8 cellular contexts compared by ENCODE assay signal in genomic region chr1:16181887-16182719, GRCh38. TPM values are rescaled to one million over a fixed set of nuclear protein-coding genes. Genes with fewer than 3 reads are reported as not detected.
DNase-seq lines count a peak whose midpoint lies in the region; ATAC-seq and TF ChIP-seq lines count a peak whose summit lies in the region.

No MANE protein-coding gene starts in this region.

- H3K4ac ChIP-seq in IMR-90 (ENCODE audit: low read depth, low read length), result peak overlapping the region; percentile 98

- H3K36me3 ChIP-seq in IMR-90 (ENCODE audit: control insufficient read depth, insufficient read depth, low read length) (no peaks in the 10 kb centered on the region), upper lobe of left lung (no peaks in the 10 kb centered on the region)

- H3K79me1 ChIP-seq in IMR-90 (ENCODE audit: low read depth in 1 of 2, low read length in 2 of 2), result peaks cover 5 to 22% of the 10 kb centered on the region in 2 experiments; a peak in 3 of 4 replicates

- intact Hi-C loops in IMR-90 (cut with micrococcal nuclease) (loop anchor here (5.0 kb wide), 1 partner anchor 385 kb away; no protein-coding TSS in a partner anchor), lower leg skin (cut with DNase I; ENCODE audit: low total_unique reads) (no loop called here)

- peak overlapping the region; percentile 96 for H2BK15ac ChIP-seq in IMR-90 (ENCODE audit: low read depth, low read length)

- peak overlapping the region; percentile 95 for H2AK5ac ChIP-seq in IMR-90 (ENCODE audit: low read depth, low read length)

- peak overlapping the region; percentile 85 for H3K23ac ChIP-seq in IMR-90 (ENCODE audit: low read depth, low read length)

- H3K27me3 ChIP-seq in IMR-90 (ENCODE audit: control insufficient read depth, insufficient read depth, low read length) (no peaks in the 10 kb centered on the region), upper lobe of left lung (no peaks in the 10 kb centered on the region)

- dilution Hi-C loops in IMR-90 (cut with HindIII; ENCODE audit: low sequenced_read_pairs, unreplicated experiment), result no loop called here

- H2AK9ac ChIP-seq in IMR-90 (replicated peaks; ENCODE audit: low read depth, low read length, poor library complexity), result peak overlapping the region; percentile 84

- H3K9ac ChIP-seq in IMR-90 (ENCODE audit: low read depth, low read length), result peak overlapping the region; percentile 76

- H3K14ac ChIP-seq in IMR-90 (replicated peaks; ENCODE audit: low read depth, low read length), result peak overlapping the region; percentile 88

- peak overlapping the region; percentile 89 for H2AFZ ChIP-seq in IMR-90 (replicated peaks; ENCODE audit: low read length, poor library complexity)

- no peak for TF ChIP-seq CTCF in IMR-90 (conservative IDR thresholded peaks at IDR 0.05; ENCODE audit: low read depth, low read length)
- no peak for TF ChIP-seq CTCF in lower leg skin (IDR thresholded peaks at IDR 0.05)
- peak in 1 of 6 experiments; percentile 13 for TF ChIP-seq CTCF in upper lobe of left lung (IDR thresholded peaks at IDR 0.05)

- peak overlapping the region; percentile 99 for H4K5ac ChIP-seq in IMR-90 (ENCODE audit: low read depth, low read length)

- TF ChIP-seq POLR2A in IMR-90 (IDR thresholded peaks at IDR 0.05; ENCODE audit: low read depth, low read length) (no peak), lower leg skin (IDR thresholded peaks at IDR 0.05) (no peak), upper lobe of left lung (IDR thresholded peaks at IDR 0.05) (peak in 1 of 4 donors; percentile 52)

- in situ Hi-C loops in IMR-90 (cut with MboI; ENCODE audit: low sequenced_read_pairs), result loop anchor here (5.0 to 25.0 kb wide), 2 partner anchors 105 to 395 kb away; no protein-coding TSS in a partner anchor

- H3K56ac ChIP-seq in IMR-90 (ENCODE audit: extremely low read depth, insufficient read depth, low read length), result peak overlapping the region; percentile 94

- H4K8ac ChIP-seq in IMR-90 (ENCODE audit: low read depth in 2 of 2, low read length in 2 of 2), result peak overlapping the region; percentile 89 to 96

- 0 out of 2 replicates have a peak, but pooled peaks have one; percentile 12 for TF ChIP-seq RAD21 in IMR-90 (IDR thresholded peaks at IDR 0.05; ENCODE audit: low read length)

- WGBS in IMR-90 (ENCODE audit: extremely low coverage in 2 of 2, insufficient read length in 1 of 2), 2 experiments, result 0% methylated on average over 4 of the region's 18 CpGs; no CpG with 5 or more reads in 1 of the 2 experiments
- 50 to 54% methylated on average over 15 to 18 of the region's 18 CpGs for WGBS in lower leg skin, 2 donors
- 29 to 45% methylated on average over 13 to 17 of the region's 18 CpGs for WGBS in upper lobe of left lung, 2 donors

- no peaks in the 10 kb centered on the region for H4K20me1 ChIP-seq in IMR-90 (ENCODE audit: insufficient read depth, low read length)

- H3K4me3 ChIP-seq in IMR-90 (ENCODE audit: insufficient read depth, low read depth, low read length) (no peak overlapping the region), lower leg skin (ENCODE audit: low read depth, poor library complexity, severe bottlenecking) (no peak overlapping the region), upper lobe of left lung (no peak overlapping the region)

- H3K18ac ChIP-seq in IMR-90 (ENCODE audit: low read depth, low read length), result peak overlapping the region; percentile 93

- H3K9me3 ChIP-seq in IMR-90 (ENCODE audit: control insufficient read depth, insufficient read depth, low read length) (no peaks in the 10 kb centered on the region), upper lobe of left lung (no peaks in the 10 kb centered on the region)

- peak in 2 of 4 donors; percentile 49 to 94 for TF ChIP-seq EP300 in upper lobe of left lung (IDR thresholded peaks at IDR 0.05)

- H2BK20ac ChIP-seq in IMR-90 (ENCODE audit: low read depth, low read length), result peak overlapping the region; percentile 97

- H3K4me1 ChIP-seq in IMR-90 (ENCODE audit: control insufficient read depth, insufficient read depth, low read length) (peaks cover 22% of the 10 kb centered on the region), upper lobe of left lung (peaks cover 31 to 43% (median 35%) of the 10 kb centered on the region in 4 donors)

- CTCF ChIA-PET in IMR-90 (lab: Yijun Ruan, JAX), result interaction anchor here (0.7 to 1.6 kb wide), 3 partner anchors 100 to 103 kb away, joined by 3 to 6 read pairs (median 5); no protein-coding TSS in a partner anchor

- peak overlapping the region; percentile 98 for H2BK120ac ChIP-seq in IMR-90 (ENCODE audit: low read depth, low read length)

- ATAC-seq in IMR-90 (ENCODE audit: low read depth) (peak; percentile 97), upper lobe of left lung (ENCODE audit: low FRiP score in 2 of 2) (peak; percentile 92), HG03342 (IDR thresholded peaks at IDR 0.05; ENCODE audit: unreplicated experiment) (no peak)

- H3K9me1 ChIP-seq in IMR-90 (ENCODE audit: insufficient read depth, low read length), result peaks cover 7% of the 10 kb centered on the region

- H3K4me2 ChIP-seq in IMR-90 (ENCODE audit: low read depth, low read length), result peak overlapping the region; percentile 55

- H4K91ac ChIP-seq in IMR-90 (ENCODE audit: insufficient read depth, low read depth, low read length), result peak overlapping the region; percentile 99

- DNase-seq in IMR-90, result peak; percentile 89
- peak; percentile 79 to 96 for DNase-seq in dermis microvascular lymphatic vessel endothelial cell (ENCODE audit: low read depth in 2 of 2)
- peak; percentile 87 to 97 for DNase-seq in lower leg skin (ENCODE audit: low spot score in 2 of 2)
- DNase-seq in upper lobe of left lung, result peak; percentile 89 to 93
- DNase-seq in DMS153 treated with DMSO at 0.1 percent for 48 hours (lab: John Stamatoyannopoulos, UW; ENCODE audit: unreplicated experiment), result no peak
- DNase-seq in SKM-1 (lab: John Stamatoyannopoulos, UW; ENCODE audit: unreplicated experiment), result no peak
- no peak for DNase-seq in activated effector memory CD4-positive, alpha-beta T cell treated with Interleukin-2 at 50 U/mL for 16 hours

- BruUV-seq in IMR-90 (replicated peaks; lab: Mats Ljungman, UMichigan), result no TSS peak

- POLR2A ChIA-PET in IMR-90 (lab: Charles Lee; ENCODE audit: unreplicated experiment), result interaction anchor here (0.7 to 1.3 kb wide), 2 partner anchors 35 to 100 kb away, joined by 4 to 6 read pairs; no protein-coding TSS in a partner anchor

- H3K27ac ChIP-seq in IMR-90 (ENCODE audit: insufficient read depth, low read length) (peak overlapping the region; percentile 99), upper lobe of left lung (peak overlapping the region; percentile 87 to 93 (median 92))

- H2BK5ac ChIP-seq in IMR-90 (ENCODE audit: low read depth, low read length, poor library complexity, severe bottlenecking), result peak overlapping the region; percentile 95

TF ChIP-seq in IMR-90, 13 proteins besides CTCF, POLR2A, EP300 and RAD21:
- TF ChIP-seq BHLHE40 (IDR thresholded peaks at IDR 0.05; ENCODE audit: low read depth, low read length) (0 out of 2 replicates have a peak, but pooled peaks have one; percentile 10), NFE2L2 (IDR thresholded peaks at IDR 0.05; ENCODE audit: low read depth, low read length) (no peak; the same call in 1 of the 2 replicates), SMC3 (IDR thresholded peaks at IDR 0.05; ENCODE audit: low read depth, low read length) (no peak), FOS (IDR thresholded peaks at IDR 0.05; ENCODE audit: low read depth, low read length) (peak; percentile 75), MXI1 (IDR thresholded peaks at IDR 0.05; ENCODE audit: borderline replicate concordance, low read depth, low read length) (no peak), MAZ (IDR thresholded peaks at IDR 0.05; ENCODE audit: borderline replicate concordance, low read depth, low read length) (peak; percentile 70; the same call in 1 of the 2 replicates)
- TF ChIP-seq, protein P1, sequence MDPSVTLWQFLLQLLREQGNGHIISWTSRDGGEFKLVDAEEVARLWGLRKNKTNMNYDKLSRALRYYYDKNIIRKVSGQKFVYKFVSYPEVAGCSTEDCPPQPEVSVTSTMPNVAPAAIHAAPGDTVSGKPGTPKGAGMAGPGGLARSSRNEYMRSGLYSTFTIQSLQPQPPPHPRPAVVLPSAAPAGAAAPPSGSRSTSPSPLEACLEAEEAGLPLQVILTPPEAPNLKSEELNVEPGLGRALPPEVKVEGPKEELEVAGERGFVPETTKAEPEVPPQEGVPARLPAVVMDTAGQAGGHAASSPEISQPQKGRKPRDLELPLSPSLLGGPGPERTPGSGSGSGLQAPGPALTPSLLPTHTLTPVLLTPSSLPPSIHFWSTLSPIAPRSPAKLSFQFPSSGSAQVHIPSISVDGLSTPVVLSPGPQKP (IDR thresholded peaks at IDR 0.05; ENCODE audit: borderline replicate concordance, low read depth, low read length), result no peak

RNA-seq across cellular contexts. Expression of gene EPHA2, which starts 26.2 kb away (rescaled TPM):
- total RNA-seq in IMR-90 (2012; rRNA removed), result 22.5 and 24.0 TPM in 2 replicates
- 72.6 and 82.5 TPM in 2 replicates for polyA plus RNA-seq in IMR-90 (2012; rRNA removed)
- polyA plus RNA-seq in IMR-90 (2012; cell fraction: cytosol; rRNA removed), result 65.8 and 89.5 TPM in 2 replicates
- 96.5 and 215 TPM in 2 replicates for polyA plus RNA-seq in IMR-90 (2012; cell fraction: nucleus; rRNA removed; ENCODE audit: low replicate concordance)
- 71.1 and 112 TPM in 2 replicates for total RNA-seq in dermis microvascular lymphatic vessel endothelial cell
- total RNA-seq in lower leg skin, result 10 to 100 TPM; 63.6 to 83.8 (median 68.8) TPM
- total RNA-seq in upper lobe of left lung, result 10 to 100 TPM; 21.0 to 66.3 (median 38.7) TPM

RNA-seq across cellular contexts. Expression of gene ARHGEF19, which starts 30.3 kb away (rescaled TPM):
- total RNA-seq in IMR-90 (2012; rRNA removed), result 3.3 and 4.5 TPM in 2 replicates
- polyA plus RNA-seq in IMR-90 (2012; rRNA removed), result 16.8 and 17.2 TPM in 2 replicates
- polyA plus RNA-seq in IMR-90 (2012; cell fraction: cytosol; rRNA removed), result 13.6 and 18.3 TPM in 2 replicates
- 34.8 and 65.2 TPM in 2 replicates for polyA plus RNA-seq in IMR-90 (2012; cell fraction: nucleus; rRNA removed; ENCODE audit: low replicate concordance)
- total RNA-seq in dermis microvascular lymphatic vessel endothelial cell, result 4.0 and 4.4 TPM in 2 replicates
- 10 to 100 TPM; 45.7 to 63.1 (median 48.5) TPM for total RNA-seq in lower leg skin
- total RNA-seq in upper lobe of left lung, result 10 to 100 TPM in 4 of 6 donors, 1 to 10 TPM in 2; 3.5 to 70.2 (median 12.6) TPM

RNA-seq across cellular contexts. Expression of gene CPLANE2, which starts 54.9 kb away (rescaled TPM):
- total RNA-seq in IMR-90 (2012; rRNA removed), result 3.2 and 3.3 TPM in 2 replicates
- 5.8 and 7.5 TPM in 2 replicates for polyA plus RNA-seq in IMR-90 (2012; rRNA removed)
- polyA plus RNA-seq in IMR-90 (2012; cell fraction: cytosol; rRNA removed), result 3.2 and 10.3 TPM in 2 replicates
- 3.8 and 21.9 TPM in 2 replicates for polyA plus RNA-seq in IMR-90 (2012; cell fraction: nucleus; rRNA removed; ENCODE audit: low replicate concordance)
- total RNA-seq in dermis microvascular lymphatic vessel endothelial cell, result 6.7 and 7.7 TPM in 2 replicates
- total RNA-seq in lower leg skin, result 10 to 100 TPM in 2 of 4 donors, 1 to 10 TPM in 2; 6.0 to 17.2 (median 10.4) TPM
- total RNA-seq in upper lobe of left lung, result 10 to 100 TPM in 2 of 6 donors, 1 to 10 TPM in 4; 3.0 to 11.6 (median 8.0) TPM

Comparison
In these comparisons a context has a peak if more than half of its experiments do, and no peak if none do; other contexts are left out.
1. DNase-seq: peak in IMR-90 (single experiment), dermis microvascular lymphatic vessel endothelial cell (2 of 2), lower leg skin (2 of 2) and upper lobe of left lung (2 of 2); none in DMS153 treated with DMSO at 0.1 percent for 48 hours (single experiment), SKM-1 (single experiment) and activated effector memory CD4-positive, alpha-beta T cell treated with Interleukin-2 at 50 U/mL for 16 hours (single experiment).